In the genomic region with DNA sequence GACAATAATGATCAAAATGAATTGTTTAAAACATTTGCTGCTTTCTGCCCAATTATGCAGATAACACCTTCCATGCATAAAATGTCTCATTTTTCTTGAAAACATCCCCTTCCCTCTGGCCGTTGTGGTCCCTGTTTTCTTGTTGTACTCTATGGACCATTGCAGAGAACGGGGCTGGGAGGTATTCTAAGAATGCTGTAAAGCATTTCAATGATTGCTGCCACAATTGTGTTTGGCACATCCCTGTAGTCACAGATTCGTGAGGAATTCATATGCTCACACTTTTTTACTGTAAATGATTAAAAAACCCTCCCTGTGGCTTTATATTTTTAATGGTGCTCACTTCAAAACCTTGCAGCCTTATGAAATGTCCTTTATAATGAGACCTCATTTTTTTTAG, we compare ENCODE assay signal across 20 cellular contexts.
"Had no signal": no experiment of that assay in that cellular context is flagged by ENCODE, and none has a peak within 500 bp of the region (broad histone marks: within the 10 kb centered on the region; RNA-seq: fewer than 3 reads in every experiment).

No MANE protein-coding gene starts in this region.

- H3K4me3 Mint-ChIP-seq: activated CD4-positive, alpha-beta memory T cell treated with anti-CD3 and anti-CD28 coated beads for 36 hours; activated CD4-positive, alpha-beta T cell treated with anti-CD3 and anti-CD28 coated beads for 36 hours; activated CD8-positive, alpha-beta memory T cell treated with anti-CD3 and anti-CD28 coated beads, Interleukin-2, amount 10 ng/mL, durations not matched to agents 7 days and 5 days; activated T-cell treated with anti-CD3 and anti-CD28 coated beads, Interleukin-2, amount 50 U/mL, for 24 hours; brain; effector memory CD8-positive, alpha-beta T cell; natural killer cell; stimulated activated naive CD8-positive, alpha-beta T cell treated with anti-CD3 and anti-CD28 coated beads, Interleukin-15, Interleukin-2, amounts not matched to agents 100 ng/mL and 50 ng/mL, for 24 hours; type B pancreatic cell had no signal

- H3K9me3 Mint-ChIP-seq: activated CD4-positive, alpha-beta memory T cell treated with anti-CD3 and anti-CD28 coated beads for 36 hours; activated T-cell treated with anti-CD3 and anti-CD28 coated beads, Interleukin-2, amount 50 U/mL, for 24 hours; stimulated activated naive CD8-positive, alpha-beta T cell treated with anti-CD3 and anti-CD28 coated beads, Interleukin-15, Interleukin-2, amounts not matched to agents 100 ng/mL and 50 ng/mL, for 24 hours had no signal

- H3K27me3 ChIP-seq: adrenal gland, left lung, suprapubic skin had no signal

- ATAC-seq: activated CD4-positive, alpha-beta T cell treated with anti-CD3 and anti-CD28 coated beads for 36 hours; activated CD8-positive, alpha-beta memory T cell treated with anti-CD3 and anti-CD28 coated beads, Interleukin-2, amount 10 ng/mL, durations not matched to agents 7 days and 5 days; effector memory CD8-positive, alpha-beta T cell; left lung; natural killer cell; right cardiac atrium had no signal

- H3K4me1 Mint-ChIP-seq: activated CD4-positive, alpha-beta T cell treated with anti-CD3 and anti-CD28 coated beads for 36 hours; activated CD8-positive, alpha-beta memory T cell treated with anti-CD3 and anti-CD28 coated beads, Interleukin-2, amount 10 ng/mL, durations not matched to agents 7 days and 5 days; natural killer cell had no signal

- H3K9me3 ChIP-seq: adrenal gland, suprapubic skin had no signal

- H3K27ac Mint-ChIP-seq: activated CD4-positive, alpha-beta memory T cell treated with anti-CD3 and anti-CD28 coated beads for 36 hours; activated CD4-positive, alpha-beta T cell treated with anti-CD3 and anti-CD28 coated beads for 36 hours; activated CD8-positive, alpha-beta memory T cell treated with anti-CD3 and anti-CD28 coated beads, Interleukin-2, amount 10 ng/mL, durations not matched to agents 7 days and 5 days; activated T-cell treated with anti-CD3 and anti-CD28 coated beads, Interleukin-2, amount 50 U/mL, for 24 hours; brain; effector memory CD8-positive, alpha-beta T cell; natural killer cell; stimulated activated naive CD8-positive, alpha-beta T cell treated with anti-CD3 and anti-CD28 coated beads, Interleukin-15, Interleukin-2, amounts not matched to agents 100 ng/mL and 50 ng/mL, for 24 hours; type B pancreatic cell had no signal

- H3K27me3 Mint-ChIP-seq: activated CD4-positive, alpha-beta memory T cell treated with anti-CD3 and anti-CD28 coated beads for 36 hours; activated CD4-positive, alpha-beta T cell treated with anti-CD3 and anti-CD28 coated beads for 36 hours; activated CD8-positive, alpha-beta memory T cell treated with anti-CD3 and anti-CD28 coated beads, Interleukin-2, amount 10 ng/mL, durations not matched to agents 7 days and 5 days; activated T-cell treated with anti-CD3 and anti-CD28 coated beads, Interleukin-2, amount 50 U/mL, for 24 hours; effector memory CD8-positive, alpha-beta T cell; stimulated activated naive CD8-positive, alpha-beta T cell treated with anti-CD3 and anti-CD28 coated beads, Interleukin-15, Interleukin-2, amounts not matched to agents 100 ng/mL and 50 ng/mL, for 24 hours; type B pancreatic cell had no signal

- H3K4me3 ChIP-seq: adrenal gland, left lung, suprapubic skin had no signal

- H3K27ac ChIP-seq: adrenal gland, epithelial cell of prostate, left lung, suprapubic skin had no signal

- DNase-seq: activated CD4-positive, alpha-beta memory T cell treated with anti-CD3 and anti-CD28 coated beads for 36 hours; activated CD4-positive, alpha-beta T cell treated with anti-CD3 and anti-CD28 coated beads for 36 hours; activated CD8-positive, alpha-beta memory T cell treated with anti-CD3 and anti-CD28 coated beads, Interleukin-2, amount 10 ng/mL, durations not matched to agents 7 days and 5 days; activated effector memory CD4-positive, alpha-beta T cell treated with Interleukin-2 at 50 U/mL for 16 hours; activated naive CD4-positive, alpha-beta T cell treated with anti-CD3 and anti-CD28 coated beads, Interleukin-2, amount 50 U/mL, for 16 hours; activated T-cell treated with anti-CD3 and anti-CD28 coated beads, Interleukin-2, amount 50 U/mL, for 24 hours; adrenal gland; effector memory CD8-positive, alpha-beta T cell; foreskin melanocyte; head of caudate nucleus; left lung; natural killer cell; nucleus accumbens; posterior cingulate gyrus; right cardiac atrium had no signal

- H3K36me3 Mint-ChIP-seq: activated CD4-positive, alpha-beta memory T cell treated with anti-CD3 and anti-CD28 coated beads for 36 hours; activated CD8-positive, alpha-beta memory T cell treated with anti-CD3 and anti-CD28 coated beads, Interleukin-2, amount 10 ng/mL, durations not matched to agents 7 days and 5 days; brain; natural killer cell; type B pancreatic cell had no signal

- H3K36me3 ChIP-seq: adrenal gland, left lung, suprapubic skin had no signal

- H3K4me1 ChIP-seq: adrenal gland, left lung, suprapubic skin had no signal
